Comparison of ENCODE assay signal across 8 cellular contexts in genomic region chr16:17194190-17194780, GRCh38.
DNase-seq lines count a peak whose midpoint lies in the region; ATAC-seq, FAIRE-seq and TF ChIP-seq lines count a peak whose summit lies in the region.

No MANE protein-coding gene starts in this region.

- H3K9me3 ChIP-seq in ascending aorta (no peaks in the 10 kb centered on the region), keratinocyte (ENCODE audit: control insufficient read depth, low read depth, low read length) (no peaks in the 10 kb centered on the region)

- no peaks in the 10 kb centered on the region for H3K9me1 ChIP-seq in keratinocyte (ENCODE audit: control insufficient read depth, extremely low read depth, insufficient read depth, low read length)

- H3K9ac ChIP-seq in keratinocyte (ENCODE audit: control insufficient read depth, extremely low read depth, insufficient read depth, low read length): no peak overlapping the region

- H3K4me3 ChIP-seq in ascending aorta (no peak overlapping the region), keratinocyte (ENCODE audit: control insufficient read depth in 2 of 3, extremely low read depth in 1 of 3, insufficient read depth in 2 of 3, low read depth in 1 of 3, low read length in 3 of 3) (no peak overlapping the region)

- dilution Hi-C loops in keratinocyte (cut with MboI; ENCODE audit: extremely low pct_ligation_motif_present, low sequenced_read_pairs): no loop called here

- no peak overlapping the region for H2AFZ ChIP-seq in keratinocyte (ENCODE audit: control insufficient read depth, low read length)

- ATAC-seq in HG02938 (IDR thresholded peaks at IDR 0.05; ENCODE audit: unreplicated experiment): no peak

- TF ChIP-seq CTCF in ascending aorta (IDR thresholded peaks at IDR 0.05) (peak; percentile 23 to 68 (median 64)), keratinocyte (optimal IDR thresholded peaks at IDR 0.05 in 1 of 3, IDR thresholded peaks at IDR 0.05 in 1 of 3, conservative IDR thresholded peaks at IDR 0.05 in 1 of 3; ENCODE audit: extremely low read depth in 1 of 3, insufficient read depth in 2 of 3, low read length in 3 of 3) (peak; percentile 71 to 85 (median 83))

- H3K36me3 ChIP-seq in ascending aorta (peaks cover 12 to 20% of the 10 kb centered on the region in 2 donors), keratinocyte (ENCODE audit: control insufficient read depth in 2 of 2, extremely low read depth in 1 of 2, insufficient read depth in 2 of 2, low read length in 2 of 2) (peaks cover 0 to 5% of the 10 kb centered on the region in 2 experiments)

- no peaks in the 10 kb centered on the region for H4K20me1 ChIP-seq in keratinocyte (ENCODE audit: control insufficient read depth, extremely low read depth, insufficient read depth, low read length)

- H3K27ac ChIP-seq in ascending aorta (no peak overlapping the region), keratinocyte (ENCODE audit: control insufficient read depth, insufficient read depth, low read length) (no peak overlapping the region)

- no peaks in the 10 kb centered on the region for H3K4me1 ChIP-seq in ascending aorta
- no peaks in the 10 kb centered on the region for H3K4me1 ChIP-seq in keratinocyte (ENCODE audit: control insufficient read depth, extremely low read depth, insufficient read depth, low read length)

- no peaks in the 10 kb centered on the region for H3K27me3 ChIP-seq in ascending aorta
- no peaks in the 10 kb centered on the region for H3K27me3 ChIP-seq in keratinocyte (ENCODE audit: control insufficient read depth, extremely low read depth, insufficient read depth, low read length)

- no peak overlapping the region for H3K4me2 ChIP-seq in keratinocyte (ENCODE audit: control insufficient read depth, extremely low read depth, insufficient read depth, low read depth, low read length)

- no peaks in the 10 kb centered on the region for H3K79me2 ChIP-seq in keratinocyte (ENCODE audit: control insufficient read depth, insufficient read depth, low read length)

- no peak for FAIRE-seq in keratinocyte (lab: Jason Lieb, UNC)

- DNase-seq in NCI-H2227 (lab: John Stamatoyannopoulos, UW; ENCODE audit: unreplicated experiment) (peak; percentile 51), NCI-H2227 treated with DMSO at 0.1 percent for 48 hours (lab: John Stamatoyannopoulos, UW) (no peak), T follicular helper cell (ENCODE audit: low read depth) (peak; percentile 20), ascending aorta (ENCODE audit: low spot score in 2 of 2) (peak in 1 of 2 donors; percentile 68), keratinocyte (ENCODE audit: low read depth, low spot score) (no peak), NCI-H345 treated with DMSO at 0.1 percent for 48 hours (lab: John Stamatoyannopoulos, UW; ENCODE audit: unreplicated experiment) (no peak)
- DNase-seq in stimulated activated CD4-positive, alpha-beta T cell treated with anti-CD3 and anti-CD28 coated beads, Interleukin-4, amount 100 ng/mL, for 4 hours: peak; percentile 30 to 57

- intact Hi-C loops in ascending aorta (cut with DNase I): loop anchor here (5.0 kb wide), 1 partner anchor 273 kb away; no protein-coding TSS in a partner anchor

Comparison
In these comparisons a context has a peak if more than half of its experiments do, and no peak if none do; other contexts are left out.
1. DNase-seq: peak in NCI-H2227 (single experiment), T follicular helper cell (single experiment) and stimulated activated CD4-positive, alpha-beta T cell treated with anti-CD3 and anti-CD28 coated beads, Interleukin-4, amount 100 ng/mL, for 4 hours (2 of 2); none in NCI-H2227 treated with DMSO at 0.1 percent for 48 hours (single experiment), keratinocyte (single experiment) and NCI-H345 treated with DMSO at 0.1 percent for 48 hours (single experiment).